9 cellular contexts compared by ENCODE assay signal in genomic region chr22:49966716-49967332, GRCh38. TPM values are rescaled to one million over a fixed set of nuclear protein-coding genes. Genes with fewer than 3 reads are reported as not detected.
DNase-seq lines count a peak whose midpoint lies in the region; ATAC-seq lines count a peak whose summit lies in the region.
"Had no signal": no experiment of that assay in that cellular context is flagged by ENCODE, and none has a peak within 500 bp of the region (broad histone marks: within the 10 kb centered on the region; RNA-seq: fewer than 3 reads in every experiment).

No MANE protein-coding gene starts in this region.

- DNase-seq in Kasumi-1 (lab: John Stamatoyannopoulos, UW) (peak; percentile 40), right cardiac atrium (peak; percentile 72 to 83 (median 81)), NCI-H345 (lab: John Stamatoyannopoulos, UW) (no peak), COLO829 (ENCODE audit: low spot score) (no peak), RKO (ENCODE audit: low spot score) (no peak)
- DNase-seq in activated T-cell treated with anti-CD3 and anti-CD28 coated beads, Interleukin-2, amount 50 U/mL, for 4 hours, result no peak
- peak; percentile 12 for DNase-seq in stimulated activated CD4-positive, alpha-beta T cell treated with anti-CD3 and anti-CD28 coated beads, Interleukin-4, amount 100 ng/mL, for 24 hours

- no peak for ATAC-seq in activated T-cell treated with anti-CD3 and anti-CD28 coated beads, Interleukin-2, amount 50 U/mL, for 4 hours
- ATAC-seq in right cardiac atrium, result no peak
- no peak for ATAC-seq in HG02870 (IDR thresholded peaks at IDR 0.05; ENCODE audit: unreplicated experiment)

- 47% methylated on average over 17 of the region's 17 CpGs for WGBS in right cardiac atrium

- no peaks in the 10 kb centered on the region for H3K9me3 Mint-ChIP-seq in activated T-cell treated with anti-CD3 and anti-CD28 coated beads, Interleukin-2, amount 50 U/mL, for 4 hours

- peak overlapping the region; percentile 55 for H3K27ac ChIP-seq in right cardiac atrium (ENCODE audit: low read length)

- peaks cover 19% of the 10 kb centered on the region for H3K36me3 Mint-ChIP-seq in activated T-cell treated with anti-CD3 and anti-CD28 coated beads, Interleukin-2, amount 50 U/mL, for 4 hours (ENCODE audit: insufficient read depth)

- H3K27me3 Mint-ChIP-seq in activated T-cell treated with anti-CD3 and anti-CD28 coated beads, Interleukin-2, amount 50 U/mL, for 4 hours (ENCODE audit: low read depth), result no peaks in the 10 kb centered on the region

- no peaks in the 10 kb centered on the region for H3K27me3 ChIP-seq in right cardiac atrium (ENCODE audit: control insufficient read depth, insufficient read depth)

- peak overlapping the region; percentile 45 for H3K4me3 Mint-ChIP-seq in activated T-cell treated with anti-CD3 and anti-CD28 coated beads, Interleukin-2, amount 50 U/mL, for 4 hours

- no peaks in the 10 kb centered on the region for H3K9me3 ChIP-seq in right cardiac atrium (ENCODE audit: control insufficient read depth, low read length)

- no peak overlapping the region for H3K4me3 ChIP-seq in right cardiac atrium (ENCODE audit: low read length)

- H3K4me1 ChIP-seq in right cardiac atrium (ENCODE audit: control insufficient read depth, insufficient read depth, low read length), result peaks cover 18% of the 10 kb centered on the region

- peaks cover 42% of the 10 kb centered on the region for H3K4me1 Mint-ChIP-seq in activated T-cell treated with anti-CD3 and anti-CD28 coated beads, Interleukin-2, amount 50 U/mL, for 4 hours (ENCODE audit: low read depth)

- intact Hi-C loops in right cardiac atrium (cut with DNase I), result no loop called here

RNA-seq across cellular contexts. Expression of gene PIM3, which starts 6.3 kb away (rescaled TPM):
- total RNA-seq in activated T-cell treated with anti-CD3 and anti-CD28 coated beads, Interleukin-2, amount 50 U/mL, for 4 hours, result 100 to 1,000 TPM; 426 to 498 (median 461) TPM
- 10 to 100 TPM; 39.9 to 55.8 (median 49.9) TPM for total RNA-seq in right cardiac atrium
- polyA plus RNA-seq in right cardiac atrium, result 39.0 TPM

RNA-seq across cellular contexts. Expression of gene IL17REL, which starts 45.7 kb away (rescaled TPM):
- under 1 TPM; 0.08 to 0.24 (median 0.13) TPM for total RNA-seq in activated T-cell treated with anti-CD3 and anti-CD28 coated beads, Interleukin-2, amount 50 U/mL, for 4 hours
- total RNA-seq in right cardiac atrium, result under 1 TPM in 1 of 4 donors, not detected in 3; 0.06 TPM
- not detected for polyA plus RNA-seq in right cardiac atrium
- total RNA-seq: subcutaneous adipose tissue had no signal

RNA-seq across cellular contexts. Expression of gene CRELD2, which starts 48.4 kb away (rescaled TPM):
- total RNA-seq in activated T-cell treated with anti-CD3 and anti-CD28 coated beads, Interleukin-2, amount 50 U/mL, for 4 hours, result 10 to 100 TPM; 62.8 to 71.2 (median 64.2) TPM
- total RNA-seq in right cardiac atrium, result 10 to 100 TPM; 22.1 to 40.0 (median 26.8) TPM
- polyA plus RNA-seq in right cardiac atrium, result 21.8 TPM

RNA-seq across cellular contexts. Expression of gene ALG12, which starts 48.6 kb away (rescaled TPM):
- 10 to 100 TPM; 13.5 to 18.6 (median 14.6) TPM for total RNA-seq in activated T-cell treated with anti-CD3 and anti-CD28 coated beads, Interleukin-2, amount 50 U/mL, for 4 hours
- 10 to 100 TPM; 13.2 to 19.7 (median 17.4) TPM for total RNA-seq in right cardiac atrium
- 13.0 TPM for polyA plus RNA-seq in right cardiac atrium

Comparison
In these comparisons a context has a peak if more than half of its experiments do, and no peak if none do; other contexts are left out.
1. DNase-seq: peak in Kasumi-1 (2 of 2), right cardiac atrium (3 of 3) and stimulated activated CD4-positive, alpha-beta T cell treated with anti-CD3 and anti-CD28 coated beads, Interleukin-4, amount 100 ng/mL, for 24 hours (single experiment); none in activated T-cell treated with anti-CD3 and anti-CD28 coated beads, Interleukin-2, amount 50 U/mL, for 4 hours (single experiment), NCI-H345 (single experiment), COLO829 (single experiment) and RKO (single experiment).
2. RNA of gene PIM3, which starts 6.3 kb away (total RNA-seq): 426 to 498 TPM in activated T-cell treated with anti-CD3 and anti-CD28 coated beads, Interleukin-2, amount 50 U/mL, for 4 hours; 39.9 to 55.8 TPM in right cardiac atrium; every median in the first group is over 4 times any median in the second.